In genomic region chr12:47754126-47754525, GRCh38 we compare ENCODE assay signal across 13 cellular contexts. TPM values are rescaled to one million over a fixed set of nuclear protein-coding genes. Genes with fewer than 3 reads are reported as not detected.
DNase-seq lines count a peak whose midpoint lies in the region; ATAC-seq and TF ChIP-seq lines count a peak whose summit lies in the region.
"Had no signal": no experiment of that assay in that cellular context is flagged by ENCODE, and none has a peak within 500 bp of the region (broad histone marks: within the 10 kb centered on the region; RNA-seq: fewer than 3 reads in every experiment).

No MANE protein-coding gene starts in this region.

- H3K4me1 ChIP-seq in duodenal mucosa (ENCODE audit: control insufficient read depth in 1 of 2, insufficient read depth in 2 of 2, low read length in 2 of 2) = peaks cover 54 to 55% of the 10 kb centered on the region in 2 donors
- peaks cover 28% of the 10 kb centered on the region for H3K4me1 ChIP-seq in prostate gland (replicated peaks)

- ATAC-seq in HG02642 (IDR thresholded peaks at IDR 0.05; ENCODE audit: poor library complexity, unreplicated experiment) = no peak
- ATAC-seq in GM21576 (IDR thresholded peaks at IDR 0.05; ENCODE audit: unreplicated experiment) = no peak

- H3K36me3 ChIP-seq in MG63 (no peaks in the 10 kb centered on the region), duodenal mucosa (ENCODE audit: control insufficient read depth in 1 of 2, insufficient read depth in 2 of 2, low read length in 2 of 2) (no peaks in the 10 kb centered on the region), prostate gland (no peaks in the 10 kb centered on the region)

- DNase-seq in MG63 = peak; percentile 37
- no peak for DNase-seq in prostate gland (ENCODE audit: low spot score)
- no peak for DNase-seq in NCI-H774 (lab: John Stamatoyannopoulos, UW)
- no peak for DNase-seq in activated CD8-positive, alpha-beta memory T cell treated with anti-CD3 and anti-CD28 coated beads, Interleukin-2, amount 50 U/mL, for 48 hours
- DNase-seq: activated T-cell treated with anti-CD3 and anti-CD28 coated beads, Interleukin-2, amount 50 U/mL, for 24 hours; stimulated activated CD4-positive, alpha-beta T cell treated with anti-CD3 and anti-CD28 coated beads, Interleukin-12 subunit alpha, Interleukin-12 subunit beta, amount 100 ng/mL, for 4 hours had no signal

- 81% methylated on average over 4 of the region's 4 CpGs for WGBS in prostate gland

- no peaks in the 10 kb centered on the region for H3K9me3 ChIP-seq in MG63
- H3K9me3 ChIP-seq in duodenal mucosa (ENCODE audit: control insufficient read depth in 1 of 2, low read length in 2 of 2) = no peaks in the 10 kb centered on the region
- no peaks in the 10 kb centered on the region for H3K9me3 ChIP-seq in prostate gland

- TF ChIP-seq POLR2A in prostate gland (IDR thresholded peaks at IDR 0.05) = no peak

- H3K4me3 ChIP-seq in MG63 = no peak overlapping the region; the same call in 1 of the 2 replicates
- H3K4me3 ChIP-seq in duodenal mucosa (ENCODE audit: low read depth in 1 of 2, low read length in 2 of 2) = no peak overlapping the region
- H3K4me3 ChIP-seq in prostate gland = no peak overlapping the region

- H3K27ac ChIP-seq in 22Rv1 (peak overlapping the region; percentile 35), duodenal mucosa (ENCODE audit: low read depth, low read length) (peak overlapping the region; percentile 8), prostate gland (peak overlapping the region; percentile 67 to 71)

- TF ChIP-seq CTCF in 22Rv1 (IDR thresholded peaks at IDR 0.05) (no peak), prostate gland (IDR thresholded peaks at IDR 0.05) (no peak)

- peak overlapping the region in 1 of 2 donors; percentile 41 for H3K9ac ChIP-seq in duodenal mucosa (ENCODE audit: low read depth in 1 of 2, low read length in 2 of 2)

- H3K27me3 ChIP-seq in MG63 (no peaks in the 10 kb centered on the region), duodenal mucosa (ENCODE audit: control insufficient read depth in 1 of 2, insufficient read depth in 2 of 2, low read length in 2 of 2) (no peaks in the 10 kb centered on the region), prostate gland (replicated peaks; ENCODE audit: insufficient read depth) (no peaks in the 10 kb centered on the region)

- intact Hi-C loops in prostate gland (cut with DNase I) = no loop called here

RNA-seq across cellular contexts. Expression of gene RAPGEF3, which starts 4.6 kb away (rescaled TPM):
- total RNA-seq in MG63 (2014; rRNA removed; shearing (Covaris generic); ENCODE audit: low replicate concordance) = 2.9 and 6.1 TPM in 2 replicates
- 10 to 100 TPM; 19.1 to 28.5 TPM for total RNA-seq in prostate gland

RNA-seq across cellular contexts. Expression of gene SLC48A1, which starts 18.9 kb away (rescaled TPM):
- total RNA-seq in MG63 (2014; rRNA removed; shearing (Covaris generic); ENCODE audit: low replicate concordance) = 14.2 and 17.6 TPM in 2 replicates
- 10 to 100 TPM; 39.0 to 52.5 TPM for total RNA-seq in prostate gland

RNA-seq across cellular contexts. Expression of gene ENDOU, which starts 28.8 kb away (rescaled TPM):
- total RNA-seq in MG63 (2014; rRNA removed; shearing (Covaris generic); ENCODE audit: low replicate concordance) = not detected in 2 replicates
- 1 to 10 TPM in 1 of 2 donors, not detected in 1; 1.0 TPM for total RNA-seq in prostate gland
- total RNA-seq: glomerular endothelial cell, H7, mononuclear cell had no signal

RNA-seq across cellular contexts. Expression of gene RPAP3, which starts 48.3 kb away (rescaled TPM):
- 18.1 and 56.5 TPM in 2 replicates for total RNA-seq in MG63 (2014; rRNA removed; shearing (Covaris generic); ENCODE audit: low replicate concordance)
- total RNA-seq in prostate gland = 10 to 100 TPM; 15.0 to 26.5 TPM

Comparison
In these comparisons a context has a peak if more than half of its experiments do, and no peak if none do; other contexts are left out.
1. H3K27ac ChIP-seq: peak in every context shown above with its lines; median percentile 69 in prostate gland; 35 in 22Rv1; 8 in duodenal mucosa.